Comparison of ENCODE assay signal across 21 cellular contexts in genomic region chr5:172728481-172729241, GRCh38. TPM values are rescaled to one million over a fixed set of nuclear protein-coding genes. Genes with fewer than 3 reads are reported as not detected.
A peak's percentile ranks its signal among the peaks of the same experiment; 100 is the strongest.
DNase-seq lines count a peak whose midpoint lies in the region; ATAC-seq and TF ChIP-seq lines count a peak whose summit lies in the region.
"Had no signal": no experiment of that assay in that cellular context is flagged by ENCODE, and none has a peak within 500 bp of the region (broad histone marks: within the 10 kb centered on the region; RNA-seq: fewer than 3 reads in every experiment).

No MANE protein-coding gene starts in this region.

- peak overlapping the region; percentile 48 for H2AK5ac ChIP-seq in IMR-90 (ENCODE audit: low read depth, low read length)

- in situ Hi-C loops in IMR-90 (cut with MboI; ENCODE audit: low sequenced_read_pairs) = no loop called here

- H3K36me3 ChIP-seq in IMR-90 (ENCODE audit: control insufficient read depth, insufficient read depth, low read length) (no peaks in the 10 kb centered on the region), breast epithelium (no peaks in the 10 kb centered on the region), suprapubic skin (no peaks in the 10 kb centered on the region)
- H3K36me3 ChIP-seq: BE2C had no signal

- H3K4me3 ChIP-seq in IMR-90 (ENCODE audit: insufficient read depth, low read depth, low read length) = no peak overlapping the region
- H3K4me3 ChIP-seq in breast epithelium = no peak overlapping the region
- no peak overlapping the region for H3K4me3 ChIP-seq in suprapubic skin

- dilution Hi-C loops in IMR-90 (cut with HindIII; ENCODE audit: low sequenced_read_pairs, unreplicated experiment) = no loop called here

- no peak for TF ChIP-seq EP300 in suprapubic skin (IDR thresholded peaks at IDR 0.05)

- H3K4me2 ChIP-seq in IMR-90 (ENCODE audit: low read depth, low read length) = no peak overlapping the region

- WGBS in IMR-90 (ENCODE audit: extremely low coverage in 2 of 2, insufficient read length in 1 of 2), 2 experiments = 91% methylated on average over 6 of the region's 10 CpGs; no CpG with 5 or more reads in 1 of the 2 experiments
- 88% methylated on average over 10 of the region's 10 CpGs for WGBS in suprapubic skin

- no peaks in the 10 kb centered on the region for H3K36me3 Mint-ChIP-seq in memory B cell

- peak overlapping the region; percentile 3 for H3K27ac Mint-ChIP-seq in memory B cell
- H3K27ac Mint-ChIP-seq: CD4-positive, alpha-beta T cell had no signal

- H3K9me3 Mint-ChIP-seq in memory B cell = no peaks in the 10 kb centered on the region
- H3K9me3 Mint-ChIP-seq: CD4-positive, alpha-beta T cell had no signal

- H3K14ac ChIP-seq in IMR-90 (replicated peaks; ENCODE audit: low read depth, low read length) = no peak overlapping the region

- H3K4me1 Mint-ChIP-seq in memory B cell = peaks cover 10% of the 10 kb centered on the region

- no peak overlapping the region for H2BK5ac ChIP-seq in IMR-90 (ENCODE audit: low read depth, low read length, poor library complexity, severe bottlenecking)

- no peak overlapping the region for H2AK9ac ChIP-seq in IMR-90 (replicated peaks; ENCODE audit: low read depth, low read length, poor library complexity)

- H3K4me1 ChIP-seq in IMR-90 (ENCODE audit: control insufficient read depth, insufficient read depth, low read length) = peaks cover 7% of the 10 kb centered on the region
- peaks cover 20 to 26% of the 10 kb centered on the region in 2 donors for H3K4me1 ChIP-seq in breast epithelium
- H3K4me1 ChIP-seq in suprapubic skin = peaks cover 55% of the 10 kb centered on the region
- H3K4me1 ChIP-seq: BE2C had no signal

- H3K9me3 ChIP-seq in IMR-90 (ENCODE audit: control insufficient read depth, insufficient read depth, low read length) (no peaks in the 10 kb centered on the region), breast epithelium (no peaks in the 10 kb centered on the region), suprapubic skin (no peaks in the 10 kb centered on the region)
- H3K9me3 ChIP-seq: BE2C had no signal

- H3K18ac ChIP-seq in IMR-90 (ENCODE audit: low read depth, low read length) = no peak overlapping the region

- TF ChIP-seq POLR2A in IMR-90 (IDR thresholded peaks at IDR 0.05; ENCODE audit: low read depth, low read length) = no peak
- no peak for TF ChIP-seq POLR2A in breast epithelium (IDR thresholded peaks at IDR 0.05)
- no peak for TF ChIP-seq POLR2A in suprapubic skin (IDR thresholded peaks at IDR 0.05)

- no peak overlapping the region for H3K4ac ChIP-seq in IMR-90 (ENCODE audit: low read depth, low read length)

- intact Hi-C loops in IMR-90 (cut with micrococcal nuclease) = no loop called here
- intact Hi-C loops in breast epithelium (cut with DNase I; ENCODE audit: low total_unique reads) = no loop called here

- no peak for DNase-seq in IMR-90
- DNase-seq in breast epithelium (ENCODE audit: low spot score in 2 of 2) = no peak
- no peak for DNase-seq in memory B cell (ENCODE audit: low spot score in 2 of 2)
- no peak for DNase-seq in suprapubic skin (ENCODE audit: low spot score in 2 of 2)
- no peak for DNase-seq in effector CD4-positive, alpha-beta T cell
- DNase-seq in NCI-H748 (lab: John Stamatoyannopoulos, UW; ENCODE audit: unreplicated experiment) = no peak
- DNase-seq: BE2C; CD4-positive, alpha-beta T cell; COR-L47; DMS79; KG1; NCI-H1092 treated with DMSO at 0.1 percent for 48 hours; NCI-H1436 treated with DMSO at 0.1 percent for 48 hours; NCI-H1930; NCI-H345; NCI-H524; NCI-H82 had no signal

- 0 out of 2 replicates have a peak, but pooled peaks cover 9% of the 10 kb centered on the region for H3K9me1 ChIP-seq in IMR-90 (ENCODE audit: insufficient read depth, low read length)

- no peak overlapping the region for H4K5ac ChIP-seq in IMR-90 (ENCODE audit: low read depth, low read length)

- peak overlapping the region; percentile 27 for H2AFZ ChIP-seq in IMR-90 (replicated peaks; ENCODE audit: low read length, poor library complexity)

- BruUV-seq in IMR-90 (replicated peaks; lab: Mats Ljungman, UMichigan) = no TSS peak

- H2BK120ac ChIP-seq in IMR-90 (ENCODE audit: low read depth, low read length) = no peak overlapping the region

- no peak overlapping the region for H3K23ac ChIP-seq in IMR-90 (ENCODE audit: low read depth, low read length)

- H3K27me3 ChIP-seq in IMR-90 (ENCODE audit: control insufficient read depth, insufficient read depth, low read length) (peaks cover 5% of the 10 kb centered on the region; the same call in 1 of the 2 replicates), breast epithelium (no peaks in the 10 kb centered on the region), suprapubic skin (no peaks in the 10 kb centered on the region)
- H3K27me3 ChIP-seq: BE2C had no signal

- no peak overlapping the region for H2BK15ac ChIP-seq in IMR-90 (ENCODE audit: low read depth, low read length)

- no peak overlapping the region for H3K56ac ChIP-seq in IMR-90 (ENCODE audit: extremely low read depth, insufficient read depth, low read length)

- no peak for TF ChIP-seq RAD21 in IMR-90 (IDR thresholded peaks at IDR 0.05; ENCODE audit: low read length)

- H4K20me1 ChIP-seq in IMR-90 (ENCODE audit: insufficient read depth, low read length) = no peaks in the 10 kb centered on the region

- H3K79me1 ChIP-seq in IMR-90 (ENCODE audit: low read depth in 1 of 2, low read length in 2 of 2) = no peaks in the 10 kb centered on the region

- ATAC-seq in IMR-90 (ENCODE audit: low read depth) (no peak), memory B cell (ENCODE audit: low read depth) (no peak), HG03457 (IDR thresholded peaks at IDR 0.05; ENCODE audit: unreplicated experiment) (no peak)
- ATAC-seq: HCT116, Panc1 had no signal

- CTCF ChIA-PET in IMR-90 (lab: Yijun Ruan, JAX) = interaction anchor here (1.4 kb wide), 1 partner anchor 14 kb away, joined by 3 read pairs; no protein-coding TSS in a partner anchor

- POLR2A ChIA-PET in IMR-90 (lab: Charles Lee; ENCODE audit: unreplicated experiment) = no interaction called here

- no peak overlapping the region for H4K91ac ChIP-seq in IMR-90 (ENCODE audit: insufficient read depth, low read depth, low read length)

- no peak overlapping the region for H2BK20ac ChIP-seq in IMR-90 (ENCODE audit: low read depth, low read length)

- no peak overlapping the region for H4K8ac ChIP-seq in IMR-90 (ENCODE audit: low read depth in 2 of 2, low read length in 2 of 2)

- no peak overlapping the region for H3K4me3 Mint-ChIP-seq in memory B cell
- H3K4me3 Mint-ChIP-seq: CD4-positive, alpha-beta T cell had no signal

- TF ChIP-seq CTCF in IMR-90 (conservative IDR thresholded peaks at IDR 0.05; ENCODE audit: low read depth, low read length) (no peak), breast epithelium (IDR thresholded peaks at IDR 0.05) (no peak), suprapubic skin (IDR thresholded peaks at IDR 0.05) (no peak)

- peaks cover 3% of the 10 kb centered on the region for H3K27me3 Mint-ChIP-seq in memory B cell
- H3K27me3 Mint-ChIP-seq: CD4-positive, alpha-beta T cell had no signal

- no peak overlapping the region for H3K9ac ChIP-seq in IMR-90 (ENCODE audit: low read depth, low read length)

- H3K27ac ChIP-seq in IMR-90 (ENCODE audit: insufficient read depth, low read length) = no peak overlapping the region
- peak overlapping the region; percentile 29 to 66 for H3K27ac ChIP-seq in breast epithelium
- peak overlapping the region; percentile 99 for H3K27ac ChIP-seq in suprapubic skin
- H3K27ac ChIP-seq: HL-60 had no signal

TF ChIP-seq in IMR-90, 13 proteins besides CTCF, POLR2A, EP300 and RAD21:
- TF ChIP-seq NFE2L2 (IDR thresholded peaks at IDR 0.05; ENCODE audit: low read depth, low read length) = no peak
- no peak for TF ChIP-seq USF2 (IDR thresholded peaks at IDR 0.05; ENCODE audit: low read depth, low read length)
- no peak for TF ChIP-seq BHLHE40 (IDR thresholded peaks at IDR 0.05; ENCODE audit: low read depth, low read length)
- no peak for TF ChIP-seq CHD1 (IDR thresholded peaks at IDR 0.05; ENCODE audit: low read depth, low read length)
- no peak for TF ChIP-seq MXI1 (IDR thresholded peaks at IDR 0.05; ENCODE audit: borderline replicate concordance, low read depth, low read length)
- TF ChIP-seq ELK1 (IDR thresholded peaks at IDR 0.05; ENCODE audit: borderline replicate concordance, low read depth, low read length) = no peak
- no peak for TF ChIP-seq SMC3 (IDR thresholded peaks at IDR 0.05; ENCODE audit: low read depth, low read length)
- no peak for TF ChIP-seq RCOR1 (IDR thresholded peaks at IDR 0.05; ENCODE audit: insufficient replicate concordance, low read length)
- no peak for TF ChIP-seq MAZ (IDR thresholded peaks at IDR 0.05; ENCODE audit: borderline replicate concordance, low read depth, low read length)

RNA-seq across cellular contexts. Expression of gene DUSP1, which starts 42.3 kb away (rescaled TPM):
- 304 and 320 TPM in 2 replicates for total RNA-seq in IMR-90 (2012; rRNA removed)
- polyA plus RNA-seq in IMR-90 (2012; rRNA removed) = 467 and 674 TPM in 2 replicates
- 405 and 1,457 TPM in 2 replicates for polyA plus RNA-seq in IMR-90 (2012; cell fraction: cytosol; rRNA removed)
- polyA plus RNA-seq in IMR-90 (2012; cell fraction: nucleus; rRNA removed; ENCODE audit: low replicate concordance) = 1,904 and 1,990 TPM in 2 replicates
- 1,000 to 10,000 TPM in 2 of 3 donors, 100 to 1,000 TPM in 1; 752 to 1,562 (median 1,015) TPM for total RNA-seq in breast epithelium
- 1,000 to 10,000 TPM; 1,246 to 2,948 (median 1,762) TPM for total RNA-seq in suprapubic skin
